In genomic region chr22:32693102-32693501, GRCh38 we compare ENCODE assay signal across 17 cellular contexts.
DNase-seq lines count a peak whose midpoint lies in the region; ATAC-seq and TF ChIP-seq lines count a peak whose summit lies in the region.
"Had no signal": no experiment of that assay in that cellular context is flagged by ENCODE, and none has a peak within 500 bp of the region (broad histone marks: within the 10 kb centered on the region; RNA-seq: fewer than 3 reads in every experiment).

No MANE protein-coding gene starts in this region.

- WGBS in smooth muscle cell (ENCODE audit: low lambda C conversion rate) = 78% methylated on average over 8 of the region's 8 CpGs

- no peak overlapping the region for H3K4me3 Mint-ChIP-seq in activated CD8-positive, alpha-beta T cell treated with anti-CD3 and anti-CD28 coated beads, Interleukin-2, amount 10 ng/mL, durations not matched to agents 7 days and 5 days
- H3K4me3 Mint-ChIP-seq: CD4-positive, CD25-positive, alpha-beta regulatory T cell had no signal

- H3K27ac ChIP-seq in PC-3 (ENCODE audit: low read length) (no peak overlapping the region), smooth muscle cell (ENCODE audit: low read depth) (peak overlapping the region; percentile 86), right atrium auricular region (no peak overlapping the region)
- H3K27ac ChIP-seq: SJSA1 had no signal

- H3K36me3 Mint-ChIP-seq in activated CD8-positive, alpha-beta T cell treated with anti-CD3 and anti-CD28 coated beads, Interleukin-2, amount 10 ng/mL, durations not matched to agents 7 days and 5 days (ENCODE audit: low read depth) = no peaks in the 10 kb centered on the region

- H3K27me3 ChIP-seq in PC-3 (ENCODE audit: low read length) (no peaks in the 10 kb centered on the region), smooth muscle cell (ENCODE audit: low read depth) (no peaks in the 10 kb centered on the region), right atrium auricular region (no peaks in the 10 kb centered on the region)
- H3K27me3 ChIP-seq: SJSA1 had no signal

- H4K20me1 ChIP-seq in PC-3 (ENCODE audit: low read length) (no peaks in the 10 kb centered on the region), smooth muscle cell (ENCODE audit: low read depth) (no peaks in the 10 kb centered on the region)

- no peak overlapping the region for H3K9ac ChIP-seq in PC-3 (ENCODE audit: low read length)
- no peak overlapping the region for H3K9ac ChIP-seq in smooth muscle cell (ENCODE audit: low read depth)

- intact Hi-C loops in PC-3 (cut with micrococcal nuclease) = no loop called here

- H3K4me1 ChIP-seq in PC-3 (ENCODE audit: insufficient read depth, low read length) (peaks cover 5% of the 10 kb centered on the region; the same call in 1 of the 2 replicates), smooth muscle cell (ENCODE audit: low read depth) (peaks cover 3% of the 10 kb centered on the region), right atrium auricular region (no peaks in the 10 kb centered on the region)

- peaks cover 14% of the 10 kb centered on the region for H3K27me3 Mint-ChIP-seq in activated CD8-positive, alpha-beta T cell treated with anti-CD3 and anti-CD28 coated beads, Interleukin-2, amount 10 ng/mL, durations not matched to agents 7 days and 5 days (ENCODE audit: low read depth)

- no peak overlapping the region for H2AFZ ChIP-seq in PC-3 (ENCODE audit: low read length)
- no peak overlapping the region for H2AFZ ChIP-seq in smooth muscle cell (ENCODE audit: low read depth)

- no peak overlapping the region for H3K4me2 ChIP-seq in PC-3 (ENCODE audit: low read length)
- H3K4me2 ChIP-seq in smooth muscle cell = no peak overlapping the region

- no peak for ATAC-seq in PC-3
- ATAC-seq in activated CD8-positive, alpha-beta T cell treated with anti-CD3 and anti-CD28 coated beads, Interleukin-2, amount 10 ng/mL, durations not matched to agents 7 days and 5 days = no peak

- H3K79me2 ChIP-seq in PC-3 (ENCODE audit: low read length) (no peaks in the 10 kb centered on the region), smooth muscle cell (ENCODE audit: low read depth) (no peaks in the 10 kb centered on the region)

- H3K36me3 ChIP-seq in PC-3 (ENCODE audit: low read depth, low read length) (no peaks in the 10 kb centered on the region), smooth muscle cell (ENCODE audit: low read depth) (no peaks in the 10 kb centered on the region), right atrium auricular region (no peaks in the 10 kb centered on the region)
- H3K36me3 ChIP-seq: SJSA1 had no signal

- BruUV-seq in PC-3 (replicated peaks; lab: Mats Ljungman, UMichigan) = no TSS peak

- H3K9me3 ChIP-seq in PC-3 (ENCODE audit: low read length) (no peaks in the 10 kb centered on the region), smooth muscle cell (replicated peaks; ENCODE audit: low read depth) (no peaks in the 10 kb centered on the region), right atrium auricular region (peaks cover 0 to 16% of the 10 kb centered on the region in 2 donors)
- H3K9me3 ChIP-seq: Caco-2, SJSA1 had no signal

- no peak overlapping the region for H3K4me3 ChIP-seq in PC-3 (ENCODE audit: low read length)
- H3K4me3 ChIP-seq in fibroblast of villous mesenchyme (ENCODE audit: low read depth, low read length) = no peak overlapping the region
- H3K4me3 ChIP-seq in smooth muscle cell = no peak overlapping the region
- H3K4me3 ChIP-seq in right atrium auricular region = no peak overlapping the region
- H3K4me3 ChIP-seq: SJSA1 had no signal

- H3K9me3 Mint-ChIP-seq in activated CD8-positive, alpha-beta T cell treated with anti-CD3 and anti-CD28 coated beads, Interleukin-2, amount 10 ng/mL, durations not matched to agents 7 days and 5 days (ENCODE audit: insufficient read depth) = no peaks in the 10 kb centered on the region

- POLR2A ChIA-PET in PC-3 (lab: Charles Lee; ENCODE audit: unreplicated experiment) = no interaction called here
- POLR2A ChIA-PET in activated CD8-positive, alpha-beta T cell treated with anti-CD3 and anti-CD28 coated beads, Interleukin-2, amount 10 ng/mL, durations not matched to agents 7 days and 5 days (lab: Charles Lee) = no interaction called here

- CTCF ChIA-PET in PC-3 (lab: Charles Lee) = no interaction called here
- CTCF ChIA-PET in activated CD8-positive, alpha-beta T cell treated with anti-CD3 and anti-CD28 coated beads, Interleukin-2, amount 10 ng/mL, durations not matched to agents 7 days and 5 days (lab: Charles Lee) = interaction anchor here (1.0 kb wide), 1 partner anchor 104 kb away, joined by 3 read pairs; no protein-coding TSS in a partner anchor

- no peak overlapping the region for H3K27ac Mint-ChIP-seq in activated CD8-positive, alpha-beta T cell treated with anti-CD3 and anti-CD28 coated beads, Interleukin-2, amount 10 ng/mL, durations not matched to agents 7 days and 5 days
- H3K27ac Mint-ChIP-seq: CD4-positive, CD25-positive, alpha-beta regulatory T cell had no signal

- no peaks in the 10 kb centered on the region for H3K4me1 Mint-ChIP-seq in activated CD8-positive, alpha-beta T cell treated with anti-CD3 and anti-CD28 coated beads, Interleukin-2, amount 10 ng/mL, durations not matched to agents 7 days and 5 days (ENCODE audit: low read depth)
- H3K4me1 Mint-ChIP-seq: CD4-positive, CD25-positive, alpha-beta regulatory T cell had no signal

- DNase-seq in ELR (ENCODE audit: low read depth) (peak; percentile 57), PC-3 (peak; percentile 11), fibroblast of villous mesenchyme (ENCODE audit: low read depth) (peak; percentile 8), smooth muscle cell (lab: John Stamatoyannopoulos, UW; ENCODE audit: unreplicated experiment) (no peak), right atrium auricular region (ENCODE audit: low spot score) (no peak), C1 segment of cervical spinal cord (lab: John Stamatoyannopoulos, UW) (no peak)
- DNase-seq in activated CD8-positive, alpha-beta T cell treated with anti-CD3 and anti-CD28 coated beads, Interleukin-2, amount 10 ng/mL, durations not matched to agents 7 days and 5 days = no peak
- DNase-seq: Caco-2; CD4-positive, CD25-positive, alpha-beta regulatory T cell; GOT3; Karpas-422; NCI-H1105; NCI-H1694; NCI-H345; NCI-H526 treated with DMSO at 0.1 percent for 48 hours; NK-92 treated with Interleukin-12 subunit alpha and Interleukin-12 subunit beta, amount 100 ng/mL, for 24 hours had no signal

- H3K9me2 ChIP-seq in PC-3 (replicated peaks; ENCODE audit: low read length) = no peaks in the 10 kb centered on the region

- H3F3A ChIP-seq in PC-3 (ENCODE audit: low read length, unreplicated experiment) = no peaks in the 10 kb centered on the region
- peaks cover 2% of the 10 kb centered on the region for H3F3A ChIP-seq in smooth muscle cell (ENCODE audit: low read depth)

- no peak for TF ChIP-seq CTCF in PC-3 (conservative IDR thresholded peaks at IDR 0.05; ENCODE audit: low read depth, low read length)
- TF ChIP-seq CTCF in fibroblast of villous mesenchyme (IDR thresholded peaks at IDR 0.05; ENCODE audit: insufficient read depth, low read depth, low read length) = no peak
- no peak for TF ChIP-seq CTCF in smooth muscle cell (IDR thresholded peaks at IDR 0.05; ENCODE audit: borderline replicate concordance, insufficient read depth, poor library complexity, severe bottlenecking)
- TF ChIP-seq CTCF in right atrium auricular region (IDR thresholded peaks at IDR 0.05) = no peak

Comparison
In these comparisons a context has a peak if more than half of its experiments do, and no peak if none do; other contexts are left out.
1. DNase-seq: peak in ELR (single experiment), PC-3 (single experiment) and fibroblast of villous mesenchyme (single experiment); none in smooth muscle cell (single experiment), right atrium auricular region (single experiment), activated CD8-positive, alpha-beta T cell treated with anti-CD3 and anti-CD28 coated beads, Interleukin-2, amount 10 ng/mL, durations not matched to agents 7 days and 5 days (single experiment) and C1 segment of cervical spinal cord (0 of 14).